1 cellular context compared by ENCODE assay signal in the genomic region with DNA sequence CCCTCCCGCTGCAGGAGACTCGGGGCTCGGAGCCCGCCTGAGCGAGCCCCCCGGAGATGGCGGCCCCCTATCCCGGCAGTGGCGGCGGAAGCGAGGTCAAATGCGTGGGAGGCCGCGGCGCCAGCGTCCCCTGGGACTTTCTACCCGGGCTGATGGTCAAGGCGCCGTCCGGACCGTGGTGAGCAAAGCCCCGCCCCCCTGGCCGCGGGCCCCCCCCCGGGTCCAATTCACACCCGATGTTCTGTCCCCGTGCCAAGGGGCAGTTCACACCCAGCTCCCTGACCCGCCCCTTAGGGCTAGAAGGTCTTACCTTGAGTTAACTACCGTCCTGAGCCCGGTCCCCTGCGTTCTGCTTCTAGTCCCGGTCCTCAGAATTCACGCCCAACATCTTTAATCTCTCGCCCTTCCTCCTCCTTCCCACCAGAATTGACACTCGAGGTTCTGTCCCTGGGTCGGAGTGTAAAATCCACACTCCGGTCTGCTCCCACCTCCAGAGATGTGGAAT.
TF ChIP-seq lines count a peak whose summit lies in the region.

No MANE protein-coding gene starts in this region.

TF ChIP-seq in IMR-90, 13 proteins besides CTCF, POLR2A, EP300 and RAD21 (continued from another document):
- TF ChIP-seq, protein P1, sequence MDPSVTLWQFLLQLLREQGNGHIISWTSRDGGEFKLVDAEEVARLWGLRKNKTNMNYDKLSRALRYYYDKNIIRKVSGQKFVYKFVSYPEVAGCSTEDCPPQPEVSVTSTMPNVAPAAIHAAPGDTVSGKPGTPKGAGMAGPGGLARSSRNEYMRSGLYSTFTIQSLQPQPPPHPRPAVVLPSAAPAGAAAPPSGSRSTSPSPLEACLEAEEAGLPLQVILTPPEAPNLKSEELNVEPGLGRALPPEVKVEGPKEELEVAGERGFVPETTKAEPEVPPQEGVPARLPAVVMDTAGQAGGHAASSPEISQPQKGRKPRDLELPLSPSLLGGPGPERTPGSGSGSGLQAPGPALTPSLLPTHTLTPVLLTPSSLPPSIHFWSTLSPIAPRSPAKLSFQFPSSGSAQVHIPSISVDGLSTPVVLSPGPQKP (IDR thresholded peaks at IDR 0.05; ENCODE audit: borderline replicate concordance, low read depth, low read length) = no peak
- TF ChIP-seq CEBPB (IDR thresholded peaks at IDR 0.05; ENCODE audit: low read depth, low read length) (no peak), MXI1 (IDR thresholded peaks at IDR 0.05; ENCODE audit: borderline replicate concordance, low read depth, low read length) (no peak), SMC3 (IDR thresholded peaks at IDR 0.05; ENCODE audit: low read depth, low read length) (no peak), RCOR1 (IDR thresholded peaks at IDR 0.05; ENCODE audit: insufficient replicate concordance, low read length) (no peak), BHLHE40 (IDR thresholded peaks at IDR 0.05; ENCODE audit: low read depth, low read length) (no peak), FOS (IDR thresholded peaks at IDR 0.05; ENCODE audit: low read depth, low read length) (no peak), RFX5 (IDR thresholded peaks at IDR 0.05; ENCODE audit: low read depth, low read length) (no peak), MAZ (IDR thresholded peaks at IDR 0.05; ENCODE audit: borderline replicate concordance, low read depth, low read length) (no peak; the same call in 1 of the 2 replicates), CHD1 (IDR thresholded peaks at IDR 0.05; ENCODE audit: low read depth, low read length) (no peak)
- TF ChIP-seq, protein P2, sequence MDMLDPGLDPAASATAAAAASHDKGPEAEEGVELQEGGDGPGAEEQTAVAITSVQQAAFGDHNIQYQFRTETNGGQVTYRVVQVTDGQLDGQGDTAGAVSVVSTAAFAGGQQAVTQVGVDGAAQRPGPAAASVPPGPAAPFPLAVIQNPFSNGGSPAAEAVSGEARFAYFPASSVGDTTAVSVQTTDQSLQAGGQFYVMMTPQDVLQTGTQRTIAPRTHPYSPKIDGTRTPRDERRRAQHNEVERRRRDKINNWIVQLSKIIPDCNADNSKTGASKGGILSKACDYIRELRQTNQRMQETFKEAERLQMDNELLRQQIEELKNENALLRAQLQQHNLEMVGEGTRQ (IDR thresholded peaks at IDR 0.05; ENCODE audit: low read depth, low read length) = no peak
